In genomic region chr22:50575426-50575941, GRCh38 we compare ENCODE assay signal across 32 cellular contexts. TPM values are rescaled to one million over a fixed set of nuclear protein-coding genes. Genes with fewer than 3 reads are reported as not detected.
"Had no signal": no experiment of that assay in that cellular context is flagged by ENCODE, and none has a peak within 500 bp of the region (broad histone marks: within the 10 kb centered on the region; RNA-seq: fewer than 3 reads in every experiment).

No MANE protein-coding gene starts in this region.

- H3K27me3 ChIP-seq: brain microvascular endothelial cell, dorsolateral prefrontal cortex, gastrocnemius medialis had no signal

- H3K4me3 ChIP-seq: coronary artery, dorsolateral prefrontal cortex, esophagus muscularis mucosa, gastrocnemius medialis had no signal

- H3K27ac ChIP-seq: brain microvascular endothelial cell, coronary artery, esophagus muscularis mucosa, foreskin keratinocyte had no signal

- DNase-seq: activated CD4-positive, alpha-beta T cell treated with anti-CD3 and anti-CD28 coated beads for 36 hours; activated CD4-positive, alpha-beta T cell treated with anti-CD3 and anti-CD28 coated beads, Interleukin-2, amount 10 ng/mL, durations not matched to agents 24 days and 14 days; activated CD4-positive, CD25-positive, alpha-beta regulatory T cell; activated CD4-positive, CD25-positive, alpha-beta regulatory T cell treated with anti-CD3 and anti-CD28 coated beads, Interleukin-2, amount 50 U/mL, for 72 hours; activated CD8-positive, alpha-beta T cell treated with anti-CD3 and anti-CD28 coated beads, Interleukin-2, amount 10 ng/mL, durations not matched to agents 7 days and 5 days; activated effector memory CD4-positive, alpha-beta T cell treated with Interleukin-2 at 50 U/mL for 16 hours; activated gamma-delta T cell treated with Interleukin-2 at 50 U/mL for 16 hours; activated naive CD4-positive, alpha-beta T cell treated with anti-CD3 and anti-CD28 coated beads, Interleukin-2, amount 50 U/mL, for 16 hours; activated naive CD4-positive, alpha-beta T cell treated with Interleukin-2 at 50 U/mL for 16 hours; activated T-cell treated with anti-CD3 and anti-CD28 coated beads, Interleukin-2, amount 50 U/mL, for 4 hours; amniotic stem cell; anterior cingulate cortex; effector memory CD4-positive, alpha-beta T cell; gastrocnemius medialis; T-helper 1 cell; T-helper 17 cell had no signal

- H3K27ac Mint-ChIP-seq: activated CD4-positive, alpha-beta memory T cell treated with anti-CD3 and anti-CD28 coated beads for 36 hours; activated CD4-positive, alpha-beta T cell treated with anti-CD3 and anti-CD28 coated beads for 36 hours; activated CD4-positive, alpha-beta T cell treated with anti-CD3 and anti-CD28 coated beads, Interleukin-2, amount 10 ng/mL, durations not matched to agents 24 days and 14 days; activated naive CD8-positive, alpha-beta T cell; activated T-helper 17 cell treated with anti-CD3 and anti-CD28 coated beads, Interleukin-2, amount 50 U/mL, for 72 hours; dendritic cell treated with granulocyte-macrophage colony-stimulating factor and Interleukin-4, amounts not matched to agents 40 ng/mL and 50 ng/mL, for 4 days; T-helper 17 cell; T-helper 2 cell treated with Interferon-gamma antibody and Interleukin-4, amounts not matched to agents 5 μg/mL and 100 μg/mL, for 36 hours had no signal

- H3K9me3 ChIP-seq: esophagus muscularis mucosa, gastrocnemius medialis had no signal

- H3K4me3 Mint-ChIP-seq: activated CD4-positive, alpha-beta memory T cell treated with anti-CD3 and anti-CD28 coated beads for 36 hours; activated CD4-positive, alpha-beta T cell treated with anti-CD3 and anti-CD28 coated beads for 36 hours; activated CD4-positive, alpha-beta T cell treated with anti-CD3 and anti-CD28 coated beads, Interleukin-2, amount 10 ng/mL, durations not matched to agents 24 days and 14 days; activated CD8-positive, alpha-beta T cell treated with anti-CD3 and anti-CD28 coated beads, Interleukin-2, amount 10 ng/mL, durations not matched to agents 7 days and 5 days; activated naive CD8-positive, alpha-beta T cell; activated T-cell treated with anti-CD3 and anti-CD28 coated beads, Interleukin-2, amount 50 U/mL, for 4 hours; activated T-helper 17 cell treated with anti-CD3 and anti-CD28 coated beads, Interleukin-2, amount 50 U/mL, for 72 hours; central memory CD8-positive, alpha-beta T cell; dendritic cell treated with granulocyte-macrophage colony-stimulating factor and Interleukin-4, amounts not matched to agents 40 ng/mL and 50 ng/mL, for 4 days; T-helper 17 cell; T-helper 2 cell treated with Interferon-gamma antibody and Interleukin-4, amounts not matched to agents 5 μg/mL and 100 μg/mL, for 36 hours had no signal

- H3K36me3 ChIP-seq: brain microvascular endothelial cell had no signal

- H3K4me1 ChIP-seq: foreskin keratinocyte had no signal

- H3K9me3 Mint-ChIP-seq: activated CD4-positive, alpha-beta memory T cell treated with anti-CD3 and anti-CD28 coated beads for 36 hours; activated CD4-positive, alpha-beta T cell treated with anti-CD3 and anti-CD28 coated beads, Interleukin-2, amount 10 ng/mL, durations not matched to agents 24 days and 14 days; activated T-cell treated with anti-CD3 and anti-CD28 coated beads, Interleukin-2, amount 50 U/mL, for 4 hours; activated T-helper 17 cell treated with anti-CD3 and anti-CD28 coated beads, Interleukin-2, amount 50 U/mL, for 72 hours; central memory CD8-positive, alpha-beta T cell; dendritic cell treated with granulocyte-macrophage colony-stimulating factor and Interleukin-4, amounts not matched to agents 40 ng/mL and 50 ng/mL, for 4 days; T-helper 2 cell treated with Interferon-gamma antibody and Interleukin-4, amounts not matched to agents 5 μg/mL and 100 μg/mL, for 36 hours had no signal

- H3K27me3 Mint-ChIP-seq: activated CD4-positive, alpha-beta memory T cell treated with anti-CD3 and anti-CD28 coated beads for 36 hours; activated CD4-positive, alpha-beta T cell treated with anti-CD3 and anti-CD28 coated beads for 36 hours; activated CD4-positive, alpha-beta T cell treated with anti-CD3 and anti-CD28 coated beads, Interleukin-2, amount 10 ng/mL, durations not matched to agents 24 days and 14 days; activated naive CD8-positive, alpha-beta T cell; activated T-helper 17 cell treated with anti-CD3 and anti-CD28 coated beads, Interleukin-2, amount 50 U/mL, for 72 hours; central memory CD8-positive, alpha-beta T cell; T-helper 17 cell had no signal

- ATAC-seq: activated CD4-positive, alpha-beta T cell treated with anti-CD3 and anti-CD28 coated beads for 36 hours; activated CD8-positive, alpha-beta T cell treated with anti-CD3 and anti-CD28 coated beads, Interleukin-2, amount 10 ng/mL, durations not matched to agents 7 days and 5 days; activated T-cell treated with anti-CD3 and anti-CD28 coated beads, Interleukin-2, amount 50 U/mL, for 4 hours; activated T-helper 17 cell treated with anti-CD3 and anti-CD28 coated beads, Interleukin-2, amount 50 U/mL, for 72 hours; foreskin keratinocyte; gastrocnemius medialis; T-helper 17 cell had no signal

- H3K36me3 Mint-ChIP-seq: activated naive CD8-positive, alpha-beta T cell had no signal

RNA-seq across cellular contexts. Expression of gene SYCE3, which starts 12.8 kb away (rescaled TPM):
- total RNA-seq: activated CD4-positive, alpha-beta T cell treated with anti-CD3 and anti-CD28 coated beads, Interleukin-2, amount 10 ng/mL, durations not matched to agents 24 days and 14 days; activated CD8-positive, alpha-beta T cell treated with anti-CD3 and anti-CD28 coated beads, Interleukin-2, amount 10 ng/mL, durations not matched to agents 7 days and 5 days; activated T-cell treated with anti-CD3 and anti-CD28 coated beads, Interleukin-2, amount 50 U/mL, for 4 hours; astrocyte; cardiac septum; cerebellum; esophagus muscularis mucosa; foreskin keratinocyte; gastrocnemius medialis; T-helper 17 cell had no signal
- polyA plus RNA-seq: adipose tissue had no signal

RNA-seq across cellular contexts. Expression of gene KLHDC7B, which starts 29.8 kb away (rescaled TPM):
- total RNA-seq: cerebellum, foreskin keratinocyte, gastrocnemius medialis, glomerular endothelial cell had no signal
